In genomic region chr12:50641566-50641965, GRCh38 we compare ENCODE assay signal across 11 cellular contexts.
A peak's percentile ranks its signal among the peaks of the same experiment; 100 is the strongest.
DNase-seq lines count a peak whose midpoint lies in the region; ATAC-seq, FAIRE-seq and TF ChIP-seq lines count a peak whose summit lies in the region.
"Had no signal": no experiment of that assay in that cellular context is flagged by ENCODE, and none has a peak within 500 bp of the region (broad histone marks: within the 10 kb centered on the region; RNA-seq: fewer than 3 reads in every experiment).

No MANE protein-coding gene starts in this region.

- no peak for TF ChIP-seq EP300 in H1 (IDR thresholded peaks at IDR 0.05; ENCODE audit: borderline replicate concordance in 1 of 2, low read depth in 2 of 2, low read length in 2 of 2)

- H4K8ac ChIP-seq in H1 (ENCODE audit: extremely low read depth, insufficient read depth, low read length): no peak overlapping the region

- CTCF ChIA-PET in HCT116 (lab: Charles Lee): no interaction called here
- CTCF ChIA-PET in OCI-LY7 (lab: Charles Lee; ENCODE audit: unreplicated experiment): no interaction called here
- CTCF ChIA-PET in H1 (lab: Charles Lee; ENCODE audit: partially characterized antibody): interaction anchor here (0.6 to 6.8 kb wide), 7 partner anchors 12 to 359 kb away, joined by 3 to 99 read pairs (median 3); partner anchors contain the start of gene DIP2B
- CTCF ChIA-PET in CD4-positive, alpha-beta memory T cell (lab: Charles Lee; ENCODE audit: partially characterized antibody): interaction anchor here (7.9 kb wide), 1 partner anchor 136 kb away, joined by 197 read pairs; the partner anchor contains the start of gene DIP2B

- H2BK5ac ChIP-seq in H1 (ENCODE audit: low read depth, low read length): no peak overlapping the region

- ATAC-seq in HCT116 (no peak), pancreas (peak; percentile 73 to 87 (median 82))
- ATAC-seq: activated naive CD4-positive, alpha-beta T cell treated with anti-CD3 and anti-CD28 coated beads, Interleukin-2, amount 50 U/mL, for 72 hours had no signal

- WGBS in H1 (ENCODE audit: extremely low coverage in 1 of 2, insufficient coverage in 1 of 2, insufficient read length in 1 of 2, insufficient replicate concordance in 2 of 2, low coverage in 1 of 2, low lambda C conversion rate in 2 of 2, missing lambda C conversion rate in 1 of 2), 2 experiments: 85% methylated on average over 5 of the region's 5 CpGs; no CpG with 5 or more reads in 1 of the 2 experiments
- 42 to 44% methylated on average over 5 of the region's 5 CpGs for WGBS in pancreas, 2 donors

- no peaks in the 10 kb centered on the region; the same call in 1 of the 2 replicates for H3K23me2 ChIP-seq in H1 (ENCODE audit: low read depth, low read length)

- H3K79me2 ChIP-seq in HCT116 (ENCODE audit: insufficient read depth, low read length) (peaks cover 14% of the 10 kb centered on the region; the same call in 1 of the 2 replicates), OCI-LY7 (ENCODE audit: insufficient read depth, low read depth, low read length) (no peaks in the 10 kb centered on the region), H1 (ENCODE audit: control insufficient read depth in 1 of 2, insufficient read depth in 2 of 2, low read length in 2 of 2) (no peaks in the 10 kb centered on the region; a peak in 1 of 4 replicates)

- no peak overlapping the region for H3K23ac ChIP-seq in H1 (ENCODE audit: insufficient read length)

- TF ChIP-seq RAD21 in HCT116 (IDR thresholded peaks at IDR 0.05; ENCODE audit: low read depth) (no peak), H1 (IDR thresholded peaks at IDR 0.05 in 1 of 2, conservative IDR thresholded peaks at IDR 0.05 in 1 of 2; ENCODE audit: low read depth in 2 of 2, low read length in 2 of 2) (peak; percentile 41 to 57; a peak in 3 of 4 replicates)

- H3K4me3 Mint-ChIP-seq in CD4-positive, alpha-beta memory T cell: no peak overlapping the region
- H3K4me3 Mint-ChIP-seq in activated CD4-positive, alpha-beta T cell treated with anti-CD3 and anti-CD28 coated beads, Interleukin-2, amount 10 ng/mL, durations not matched to agents 24 days and 14 days: no peak overlapping the region

- no peak overlapping the region for H4K5ac ChIP-seq in H1 (ENCODE audit: insufficient read length, low read depth, low read length)

- no peak overlapping the region for H3K56ac ChIP-seq in H1 (replicated peaks; ENCODE audit: insufficient read length, low read depth, low read length)

- H3K27ac ChIP-seq in HCT116 (ENCODE audit: low read depth, low read length) (peak overlapping the region; percentile 27; the same call in 1 of the 2 replicates), OCI-LY7 (ENCODE audit: low read depth, low read length, poor library complexity, severe bottlenecking) (no peak overlapping the region), H1 (ENCODE audit: low read depth, low read length) (no peak overlapping the region), pancreas (no peak overlapping the region)
- H3K27ac ChIP-seq in CD4-positive, alpha-beta memory T cell (ENCODE audit: low read depth, low read length): no peak overlapping the region

- RAD21 ChIA-PET in HCT116 (lab: Charles Lee; ENCODE audit: low non-redundant PET in 1 of 2, low total read pairs in 2 of 2, uncharacterized antibody in 2 of 2, unreplicated experiment in 2 of 2): no interaction called here

- H3K36me3 ChIP-seq in HCT116 (ENCODE audit: control insufficient read depth in 1 of 2, insufficient read depth in 2 of 2, low read length in 2 of 2) (no peaks in the 10 kb centered on the region), OCI-LY7 (ENCODE audit: insufficient read depth, low read length) (peaks cover 6% of the 10 kb centered on the region; the same call in 1 of the 2 replicates), H1 (ENCODE audit: control insufficient read depth in 2 of 4, insufficient read depth in 4 of 4, low read length in 3 of 4) (0 out of 8 replicates have a peak, but pooled peaks cover 0 to 3% (median under 1%) of the 10 kb centered on the region in 4 experiments), pancreas (no peaks in the 10 kb centered on the region)
- H3K36me3 ChIP-seq in CD4-positive, alpha-beta memory T cell (ENCODE audit: insufficient read depth, low read length): no peaks in the 10 kb centered on the region

- peak overlapping the region; percentile 22 for H3K4me2 ChIP-seq in HCT116 (ENCODE audit: low read length)
- H3K4me2 ChIP-seq in OCI-LY7 (ENCODE audit: low read length): no peak overlapping the region
- H3K4me2 ChIP-seq in H1 (ENCODE audit: insufficient read depth in 1 of 2, low read depth in 2 of 2, low read length in 2 of 2): no peak overlapping the region

- H2AFZ ChIP-seq in HCT116 (ENCODE audit: low read depth, low read length, poor library complexity, severe bottlenecking) (no peak overlapping the region), OCI-LY7 (ENCODE audit: low read length) (no peak overlapping the region), H1 (ENCODE audit: low read length) (no peak overlapping the region)

- POLR2A ChIA-PET in HCT116 (lab: Charles Lee) (no interaction called here), OCI-LY7 (lab: Charles Lee) (interaction anchor here (1.2 kb wide), 1 partner anchor 129 kb away, joined by 4 read pairs; no protein-coding TSS in a partner anchor), H1 (lab: Charles Lee; ENCODE audit: partially characterized antibody) (interaction anchor here (1.5 to 2.7 kb wide), 2 partner anchors 135 to 137 kb away, joined by 3 to 11 read pairs; partner anchors contain the start of gene DIP2B)
- POLR2A ChIA-PET in CD4-positive, alpha-beta memory T cell (lab: Charles Lee; ENCODE audit: partially characterized antibody): interaction anchor here (1.1 kb wide), 1 partner anchor 137 kb away, joined by 4 read pairs; the partner anchor contains the start of gene DIP2B

- no peaks in the 10 kb centered on the region for H3K27me3 Mint-ChIP-seq in CD4-positive, alpha-beta memory T cell
- no peaks in the 10 kb centered on the region for H3K27me3 Mint-ChIP-seq in activated CD4-positive, alpha-beta T cell treated with anti-CD3 and anti-CD28 coated beads, Interleukin-2, amount 10 ng/mL, durations not matched to agents 24 days and 14 days

- no peak for FAIRE-seq in H1 (lab: Jason Lieb, UNC)
- no peak for FAIRE-seq in pancreas (lab: Jason Lieb, UNC)

- no peak overlapping the region for H2BK20ac ChIP-seq in H1 (ENCODE audit: low read length)

- peaks cover 8 to 15% (median 10%) of the 10 kb centered on the region in 4 donors for H3K4me1 Mint-ChIP-seq in CD4-positive, alpha-beta memory T cell
- H3K4me1 Mint-ChIP-seq in activated CD4-positive, alpha-beta T cell treated with anti-CD3 and anti-CD28 coated beads, Interleukin-2, amount 10 ng/mL, durations not matched to agents 24 days and 14 days: peaks cover 24% of the 10 kb centered on the region

- no peaks in the 10 kb centered on the region for H3K9me3 ChIP-seq in HCT116 (ENCODE audit: control insufficient read depth in 1 of 2, insufficient read depth in 1 of 2, low read depth in 1 of 2, low read length in 2 of 2)
- H3K9me3 ChIP-seq in OCI-LY7 (ENCODE audit: low read length): no peaks in the 10 kb centered on the region
- no peaks in the 10 kb centered on the region for H3K9me3 ChIP-seq in H1 (ENCODE audit: insufficient read depth in 2 of 2, low read depth in 1 of 2, low read length in 1 of 2)
- H3K9me3 ChIP-seq in pancreas: no peaks in the 10 kb centered on the region
- H3K9me3 ChIP-seq in CD4-positive, alpha-beta memory T cell (ENCODE audit: control insufficient read depth in 1 of 2, low read length in 2 of 2): no peaks in the 10 kb centered on the region

- H3K9ac ChIP-seq in HCT116 (ENCODE audit: low read length) (no peak overlapping the region), H1 (replicated peaks in 1 of 4; ENCODE audit: extremely low read depth in 1 of 4, low read depth in 3 of 4, low read length in 3 of 4) (no peak overlapping the region)

- H4K91ac ChIP-seq in H1 (replicated peaks; ENCODE audit: insufficient read length, low read length): no peak overlapping the region

- H2AK5ac ChIP-seq in H1 (ENCODE audit: low read depth, low read length): no peak overlapping the region

- H3K27me3 ChIP-seq in HCT116 (ENCODE audit: insufficient read depth, low read length): no peaks in the 10 kb centered on the region
- H3K27me3 ChIP-seq in H1 (replicated peaks in 1 of 4; ENCODE audit: control insufficient read depth in 3 of 4, extremely low read depth in 1 of 4, insufficient read depth in 3 of 4, low read length in 3 of 4): no peaks in the 10 kb centered on the region
- H3K27me3 ChIP-seq in pancreas: no peaks in the 10 kb centered on the region
- no peaks in the 10 kb centered on the region for H3K27me3 ChIP-seq in CD4-positive, alpha-beta memory T cell (ENCODE audit: insufficient read depth, low read length)

- no peaks in the 10 kb centered on the region for H3K9me3 Mint-ChIP-seq in CD4-positive, alpha-beta memory T cell
- H3K9me3 Mint-ChIP-seq in activated CD4-positive, alpha-beta T cell treated with anti-CD3 and anti-CD28 coated beads, Interleukin-2, amount 10 ng/mL, durations not matched to agents 24 days and 14 days: no peaks in the 10 kb centered on the region
- H3K9me3 Mint-ChIP-seq: activated naive CD4-positive, alpha-beta T cell treated with anti-CD3 and anti-CD28 coated beads, Interleukin-2, amount 50 U/mL, for 72 hours had no signal

- no peak for TF ChIP-seq CTCF in HCT116 (IDR thresholded peaks at IDR 0.05 in 2 of 3, conservative IDR thresholded peaks at IDR 0.05 in 1 of 3; ENCODE audit: borderline replicate concordance in 1 of 3, insufficient read depth in 1 of 3, low read depth in 2 of 3, low read length in 2 of 3)
- TF ChIP-seq CTCF in OCI-LY7 (conservative IDR thresholded peaks at IDR 0.05; ENCODE audit: low read length): 0 out of 2 replicates have a peak, but pooled peaks have one; percentile 15
- peak; percentile 38 to 50 (median 49) for TF ChIP-seq CTCF in H1 (IDR thresholded peaks at IDR 0.05; ENCODE audit: control extremely low read depth in 1 of 3, insufficient read depth in 1 of 3, low read depth in 1 of 3, low read length in 3 of 3)
- TF ChIP-seq CTCF in pancreas (IDR thresholded peaks at IDR 0.05): no peak

- H2BK15ac ChIP-seq in H1 (ENCODE audit: low read length): no peak overlapping the region

- peak overlapping the region in 2 of 7 donors; percentile 26 to 38 for H3K27ac Mint-ChIP-seq in CD4-positive, alpha-beta memory T cell
- no peak overlapping the region for H3K27ac Mint-ChIP-seq in activated CD4-positive, alpha-beta T cell treated with anti-CD3 and anti-CD28 coated beads, Interleukin-2, amount 10 ng/mL, durations not matched to agents 24 days and 14 days
- H3K27ac Mint-ChIP-seq: activated naive CD4-positive, alpha-beta T cell treated with anti-CD3 and anti-CD28 coated beads, Interleukin-2, amount 50 U/mL, for 72 hours had no signal

- no TSS peak for BruUV-seq in HCT116 (replicated peaks; lab: Mats Ljungman, UMichigan)
- BruUV-seq in OCI-LY7 (replicated peaks; lab: Mats Ljungman, UMichigan): no TSS peak

- TF ChIP-seq POLR2A in HCT116 (IDR thresholded peaks at IDR 0.05; ENCODE audit: borderline replicate concordance, extremely low read depth, insufficient read depth, insufficient read length) (no peak), H1 (IDR thresholded peaks at IDR 0.05; ENCODE audit: control extremely low read depth in 1 of 2, low read depth in 2 of 2, low read length in 2 of 2) (no peak)

- H3K4ac ChIP-seq in H1 (replicated peaks; ENCODE audit: insufficient read length, low read depth, low read length): no peak overlapping the region

- no peak overlapping the region for H2BK120ac ChIP-seq in H1 (replicated peaks; ENCODE audit: low read depth, low read length)

- H3K9me2 ChIP-seq in HCT116 (ENCODE audit: insufficient read depth) (no peaks in the 10 kb centered on the region), OCI-LY7 (ENCODE audit: insufficient read depth, low read length) (no peaks in the 10 kb centered on the region)

- DNase-seq in HCT116 (ENCODE audit: low read depth, low spot score): no peak
- DNase-seq in OCI-LY7 (ENCODE audit: low spot score): peak; percentile 43
- no peak for DNase-seq in H1 (ENCODE audit: low read depth in 1 of 2, low spot score in 2 of 2)
- peak; percentile 28 to 60 (median 50) for DNase-seq in pancreas
- no peak for DNase-seq in NCI-H1048 (lab: John Stamatoyannopoulos, UW)
- DNase-seq in CD4-positive, alpha-beta memory T cell: no peak
- no peak for DNase-seq in activated CD4-positive, alpha-beta T cell treated with anti-CD3 and anti-CD28 coated beads, Interleukin-2, amount 10 ng/mL, durations not matched to agents 24 days and 14 days
- no peak for DNase-seq in putamen (ENCODE audit: low spot score)
- DNase-seq: COR-L47, T-helper 1 cell had no signal

- H3K14ac ChIP-seq in H1 (ENCODE audit: insufficient read length): no peak overlapping the region

- peaks cover 18 to 23% of the 10 kb centered on the region in 2 donors for H3K36me3 Mint-ChIP-seq in CD4-positive, alpha-beta memory T cell
- H3K36me3 Mint-ChIP-seq in activated CD4-positive, alpha-beta T cell treated with anti-CD3 and anti-CD28 coated beads, Interleukin-2, amount 10 ng/mL, durations not matched to agents 24 days and 14 days (ENCODE audit: low read depth): peaks cover 16% of the 10 kb centered on the region

- H4K20me1 ChIP-seq in HCT116 (ENCODE audit: insufficient read depth) (no peaks in the 10 kb centered on the region), OCI-LY7 (ENCODE audit: insufficient read depth, low read length) (no peaks in the 10 kb centered on the region), H1 (replicated peaks in 1 of 2; ENCODE audit: control insufficient read depth in 1 of 2, insufficient read depth in 2 of 2, low read length in 2 of 2) (no peaks in the 10 kb centered on the region)

- H3K4me3 ChIP-seq in HCT116 (replicated peaks in 1 of 2; ENCODE audit: low read depth in 1 of 2, low read length in 2 of 2) (no peak overlapping the region), OCI-LY7 (ENCODE audit: low read depth, low read length, poor library complexity, severe bottlenecking) (no peak overlapping the region), H1 (ENCODE audit: extremely low read depth in 1 of 4, insufficient read depth in 2 of 4, low read depth in 3 of 4, low read length in 4 of 4) (no peak overlapping the region), pancreas (no peak overlapping the region)
- no peak overlapping the region for H3K4me3 ChIP-seq in CD4-positive, alpha-beta memory T cell (ENCODE audit: low read length in 2 of 2)

- H3K4me1 ChIP-seq in HCT116 (ENCODE audit: control insufficient read depth in 1 of 2, insufficient read depth in 2 of 2, low read length in 2 of 2) (peaks cover 22 to 28% of the 10 kb centered on the region in 2 experiments), OCI-LY7 (ENCODE audit: insufficient read depth, low read length, poor library complexity, severe bottlenecking) (peaks cover 8% of the 10 kb centered on the region), H1 (replicated peaks in 1 of 4; ENCODE audit: control insufficient read depth in 3 of 4, insufficient read depth in 4 of 4, low read length in 3 of 4) (no peaks in the 10 kb centered on the region), pancreas (peaks cover 5 to 12% (median 6%) of the 10 kb centered on the region in 3 donors)
- peaks cover 8% of the 10 kb centered on the region for H3K4me1 ChIP-seq in CD4-positive, alpha-beta memory T cell (ENCODE audit: insufficient read depth, low read length)

- H3K18ac ChIP-seq in H1 (ENCODE audit: extremely low read depth, low read length): no peak overlapping the region

- intact Hi-C loops in HCT116 (cut with micrococcal nuclease): no loop called here
- intact Hi-C loops in OCI-LY7 (cut with micrococcal nuclease; ENCODE audit: unreplicated experiment): no loop called here
- intact Hi-C loops in pancreas (cut with DNase I): no loop called here
- intact Hi-C loops in CD4-positive, alpha-beta memory T cell (cut with micrococcal nuclease): no loop called here
- intact Hi-C loops in activated CD4-positive, alpha-beta T cell treated with anti-CD3 and anti-CD28 coated beads, Interleukin-2, amount 10 ng/mL, durations not matched to agents 24 days and 14 days (cut with micrococcal nuclease): no loop called here

- H3K79me1 ChIP-seq in H1 (ENCODE audit: low read depth, low read length): peaks cover 2% of the 10 kb centered on the region; the same call in 1 of the 2 replicates

- no peak overlapping the region for H2BK12ac ChIP-seq in H1 (ENCODE audit: low read depth, low read length)

Comparison
In these comparisons a context has a peak if more than half of its experiments do, and no peak if none do; other contexts are left out.
1. DNase-seq: peak in OCI-LY7 (single experiment) and pancreas (6 of 6); none in HCT116 (single experiment), H1 (0 of 2), NCI-H1048 (single experiment), CD4-positive, alpha-beta memory T cell (0 of 5), activated CD4-positive, alpha-beta T cell treated with anti-CD3 and anti-CD28 coated beads, Interleukin-2, amount 10 ng/mL, durations not matched to agents 24 days and 14 days (single experiment) and putamen (single experiment).
2. CTCF ChIP-seq: peak in OCI-LY7 (single experiment) and H1 (3 of 3); none in HCT116 (0 of 3) and pancreas (0 of 4).
3. CTCF ChIA-PET loops: an anchor here in H1 (0.6 to 6.8 kb wide) and CD4-positive, alpha-beta memory T cell (7.9 kb wide); none called in HCT116 and OCI-LY7.
4. Of the 16 proteins assayed by ChIP-seq in both H1 and HCT116: peak only in H1: CTCF, MAX and RAD21; only in HCT116: none; in both: none; in neither: 13.